In the genomic region with DNA sequence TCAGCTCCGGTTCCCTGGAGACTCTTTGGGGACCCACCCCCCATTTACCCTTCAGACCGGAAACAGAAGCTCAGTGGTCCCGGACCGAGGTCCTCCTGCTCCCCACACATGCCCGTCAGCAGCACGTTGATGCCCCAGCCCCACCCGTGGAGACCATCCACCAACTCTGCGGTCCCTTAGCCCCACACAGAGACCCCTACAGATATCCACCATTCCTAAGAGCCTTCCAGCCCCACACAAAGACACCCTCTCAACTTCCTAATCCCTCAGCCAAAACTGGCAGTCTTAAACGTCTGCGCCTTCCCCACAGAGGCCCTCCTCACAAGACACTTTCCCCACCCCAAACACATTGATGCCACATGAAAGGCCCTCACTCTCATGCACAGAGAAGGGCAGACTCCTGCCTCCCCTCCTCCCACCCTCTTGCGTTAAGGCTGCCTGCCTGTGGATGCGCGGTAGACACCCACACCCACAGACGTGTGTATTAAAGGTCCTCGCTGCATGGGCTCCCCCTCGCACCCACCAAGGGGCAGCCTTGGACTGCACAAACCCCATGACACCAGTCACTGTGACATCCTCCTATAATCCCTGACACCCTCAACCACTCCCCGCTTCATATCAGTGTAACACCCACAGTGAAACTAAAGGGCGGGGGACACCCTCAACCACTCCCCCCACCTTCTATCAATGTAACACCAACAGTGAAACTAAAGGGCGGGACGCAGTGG, we compare ENCODE assay signal across 8 cellular contexts. TPM values are rescaled to one million over a fixed set of nuclear protein-coding genes. Genes with fewer than 3 reads are reported as not detected.
DNase-seq lines count a peak whose midpoint lies in the region; TF ChIP-seq lines count a peak whose summit lies in the region.

No MANE protein-coding gene starts in this region.

- H3K18ac ChIP-seq in mesenchymal stem cell (ENCODE audit: low read depth in 1 of 2, low read length in 2 of 2): peak overlapping the region in 1 of 2 experiments; percentile 23

- H3K14ac ChIP-seq in mesenchymal stem cell (ENCODE audit: low read length in 2 of 2): no peak overlapping the region

- peak overlapping the region; percentile 98 for H3K9ac ChIP-seq in mesenchymal stem cell (ENCODE audit: low read length)

- peaks cover 10 to 14% of the 10 kb centered on the region in 2 experiments for H3K36me3 ChIP-seq in mesenchymal stem cell (ENCODE audit: control insufficient read depth in 1 of 2, insufficient read depth in 2 of 2, low read depth in 1 of 2, low read length in 2 of 2)
- peaks cover 0 to 12% of the 10 kb centered on the region in 2 donors for H3K36me3 ChIP-seq in thyroid gland

- peak overlapping the region in 41 of 59 donors; percentile 8 to 92 (median 76) for H3K27ac ChIP-seq in dorsolateral prefrontal cortex
- peak overlapping the region; percentile 72 for H3K27ac ChIP-seq in mesenchymal stem cell (ENCODE audit: low read length, poor library complexity, severe bottlenecking)
- peak overlapping the region in 2 of 3 donors; percentile 34 to 73 for H3K27ac ChIP-seq in thyroid gland

- H2AFZ ChIP-seq in mesenchymal stem cell (ENCODE audit: low read depth, low read length): peak overlapping the region; percentile 33

- 36% methylated on average over 20 of the region's 20 CpGs for WGBS in mesenchymal stem cell
- 26 to 29% methylated on average over 20 of the region's 20 CpGs for WGBS in thyroid gland, 2 donors

- peak overlapping the region; percentile 81 for H4K8ac ChIP-seq in mesenchymal stem cell (ENCODE audit: low read length)

- H3K9me3 ChIP-seq in mesenchymal stem cell (ENCODE audit: control insufficient read depth, low read length): no peaks in the 10 kb centered on the region
- no peaks in the 10 kb centered on the region for H3K9me3 ChIP-seq in thyroid gland

- peak overlapping the region; percentile 33 for H2BK5ac ChIP-seq in mesenchymal stem cell (ENCODE audit: low read depth, low read length, poor library complexity, severe bottlenecking)

- H3K27me3 ChIP-seq in dorsolateral prefrontal cortex (no peaks in the 10 kb centered on the region), mesenchymal stem cell (ENCODE audit: control insufficient read depth in 1 of 2, insufficient read depth in 1 of 2, low read length in 2 of 2) (no peaks in the 10 kb centered on the region), thyroid gland (no peaks in the 10 kb centered on the region)

- H3K23ac ChIP-seq in mesenchymal stem cell (ENCODE audit: low read length in 2 of 2): no peak overlapping the region

- no peak for TF ChIP-seq POLR2A in thyroid gland (IDR thresholded peaks at IDR 0.05)

- no peak overlapping the region for H4K91ac ChIP-seq in mesenchymal stem cell (ENCODE audit: low read length)

- no peak overlapping the region for H2BK15ac ChIP-seq in mesenchymal stem cell (ENCODE audit: low read depth, poor library complexity, severe bottlenecking)

- TF ChIP-seq CTCF in dorsolateral prefrontal cortex (IDR thresholded peaks at IDR 0.05 in 54 of 56, conservative IDR thresholded peaks at IDR 0.05 in 2 of 56; ENCODE audit: low read depth in 1 of 56, partially characterized antibody in 56 of 56) (no peak), thyroid gland (IDR thresholded peaks at IDR 0.05) (no peak)

- peak; percentile 25 for DNase-seq in EL
- DNase-seq in HK-2 (ENCODE audit: unreplicated experiment): peak; percentile 22
- peak; percentile 17 for DNase-seq in activated CD4-positive, CD25-positive, alpha-beta regulatory T cell treated with anti-CD3 and anti-CD28 coated beads, Interleukin-2, amount 50 U/mL, for 16 hours (ENCODE audit: low read depth, low spot score)
- peak in 3 of 10 donors; percentile 29 to 43 (median 37) for DNase-seq in dorsolateral prefrontal cortex
- DNase-seq in mesenchymal stem cell: peak; percentile 18
- DNase-seq in thyroid gland: peak in 1 of 2 donors; percentile 14
- no peak for DNase-seq in NCI-H526 (lab: John Stamatoyannopoulos, UW)
- no peak for DNase-seq in DMS153 (lab: John Stamatoyannopoulos, UW)

- H3K4me2 ChIP-seq in mesenchymal stem cell (ENCODE audit: low read length, poor library complexity, severe bottlenecking): peak overlapping the region; percentile 78

- peaks cover 19% of the 10 kb centered on the region for H3K4me1 ChIP-seq in mesenchymal stem cell (ENCODE audit: control insufficient read depth, insufficient read depth, low read depth, low read length)
- H3K4me1 ChIP-seq in thyroid gland: peaks cover 10 to 23% of the 10 kb centered on the region in 2 donors

- H3K4me3 ChIP-seq in dorsolateral prefrontal cortex (peak overlapping the region; percentile 55 to 98 (median 87)), mesenchymal stem cell (ENCODE audit: insufficient read depth in 1 of 2, low read depth in 1 of 2, low read length in 2 of 2) (peak overlapping the region; percentile 77 to 95), thyroid gland (replicated peaks in 1 of 3) (peak overlapping the region; percentile 50 to 76 (median 54))

- H2BK12ac ChIP-seq in mesenchymal stem cell (ENCODE audit: low read length in 2 of 2): no peak overlapping the region

- H3K79me1 ChIP-seq in mesenchymal stem cell (replicated peaks; ENCODE audit: low read length, poor library complexity, severe bottlenecking): peaks cover 9% of the 10 kb centered on the region

- intact Hi-C loops in dorsolateral prefrontal cortex (cut with DNase I): loop anchor here (2.0 to 5.0 kb wide), 5 partner anchors 290 to 586 kb away; partner anchors contain the start of genes NXN (in 1 of the 2) and TIMM22 (in 1 of the 2)
- intact Hi-C loops in thyroid gland (cut with DNase I): no loop called here

- no peak overlapping the region for H2BK120ac ChIP-seq in mesenchymal stem cell (ENCODE audit: low read depth, low read length)

- H3K4ac ChIP-seq in mesenchymal stem cell (ENCODE audit: low read depth in 1 of 2, low read length in 2 of 2): peak overlapping the region; percentile 63 to 76

- peak overlapping the region; percentile 11 for H2AK5ac ChIP-seq in mesenchymal stem cell (ENCODE audit: low read length, severe bottlenecking)

RNA-seq across cellular contexts. Expression of gene RFLNB, which starts 34.9 kb away (rescaled TPM):
- total RNA-seq in dorsolateral prefrontal cortex (10 to 100 TPM in 19 of 120 experiments, 1 to 10 TPM in 101; 2.4 to 18.7 (median 7.0) TPM), thyroid gland (10 to 100 TPM in 1 of 4 donors, 1 to 10 TPM in 3; 5.6 to 19.9 (median 8.4) TPM)
- polyA plus RNA-seq in mesenchymal stem cell (2013, experiment 1 of 2): 42.1 TPM
- polyA plus RNA-seq in mesenchymal stem cell (2013, experiment 2 of 2): 43.8 TPM

RNA-seq across cellular contexts. Expression of gene RPH3AL, which starts 58.2 kb away (rescaled TPM):
- 10 to 100 TPM in 51 of 120 experiments, 1 to 10 TPM in 69; 4.2 to 18.6 (median 9.3) TPM for total RNA-seq in dorsolateral prefrontal cortex
- 4.0 TPM for polyA plus RNA-seq in mesenchymal stem cell (2013, experiment 1 of 2)
- polyA plus RNA-seq in mesenchymal stem cell (2013, experiment 2 of 2): 3.6 TPM
- total RNA-seq in thyroid gland: 10 to 100 TPM; 19.1 to 47.7 (median 42.5) TPM

Comparison
In these comparisons a context has a peak if more than half of its experiments do, and no peak if none do; other contexts are left out.
1. DNase-seq: peak in EL (single experiment), HK-2 (single experiment), activated CD4-positive, CD25-positive, alpha-beta regulatory T cell treated with anti-CD3 and anti-CD28 coated beads, Interleukin-2, amount 50 U/mL, for 16 hours (single experiment) and mesenchymal stem cell (single experiment); none in NCI-H526 (0 of 2) and DMS153 (single experiment).
2. Peak in every context shown above with its lines, with median percentiles within 50 percentile points of each other: H3K27ac ChIP-seq and H3K4me3 ChIP-seq.